Comparison of ENCODE assay signal across 18 cellular contexts in genomic region chr6:136552054-136552453, GRCh38. TPM values are rescaled to one million over a fixed set of nuclear protein-coding genes. Genes with fewer than 3 reads are reported as not detected.
"Had no signal": no experiment of that assay in that cellular context is flagged by ENCODE, and none has a peak within 500 bp of the region (broad histone marks: within the 10 kb centered on the region; RNA-seq: fewer than 3 reads in every experiment).

No MANE protein-coding gene starts in this region.

- H3K9me3 ChIP-seq: ascending aorta, gastroesophageal sphincter had no signal

- H3K27me3 ChIP-seq: ascending aorta had no signal

- FAIRE-seq: bronchial epithelial cell had no signal

- H3K4me3 ChIP-seq: ascending aorta, gastroesophageal sphincter, lung, skin epidermis had no signal

- ATAC-seq: activated CD4-positive, CD25-positive, alpha-beta regulatory T cell treated with anti-CD3 and anti-CD28 coated beads, Interleukin-2, amount 50 U/mL, for 24 hours; activated naive CD8-positive, alpha-beta T cell treated with anti-CD3 and anti-CD28 coated beads, Interleukin-2, amount 50 U/mL, for 24 hours; activated T-helper 17 cell treated with anti-CD3 and anti-CD28 coated beads, Interleukin-2, amount 50 U/mL, for 72 hours; gastroesophageal sphincter; right cardiac atrium had no signal

- H3K27ac ChIP-seq: ascending aorta, gastroesophageal sphincter, skin epidermis had no signal

- DNase-seq: activated naive CD4-positive, alpha-beta T cell treated with anti-CD3 and anti-CD28 coated beads for 36 hours; activated naive CD8-positive, alpha-beta T cell treated with anti-CD3 and anti-CD28 coated beads, Interleukin-2, amount 50 U/mL, for 24 hours; endodermal cell; erythroblast; right cardiac atrium; stimulated activated CD4-positive, alpha-beta T cell treated with anti-CD3 and anti-CD28 coated beads, Interleukin-4, amount 100 ng/mL, for 4 hours; stimulated activated CD8-positive, alpha-beta memory T cell treated with anti-CD3 and anti-CD28 coated beads, Interleukin-4, amount 100 ng/mL, for 48 hours; stimulated activated naive CD4-positive, alpha-beta T cell treated with Interleukin-2 at 50 U/mL for 16 hours; SW 1271; T-helper 9 cell; trophoblast cell had no signal

RNA-seq across cellular contexts. Expression of gene MAP7, which starts 1.8 kb away (rescaled TPM):
- total RNA-seq: ascending aorta had no signal
